ENCODE assay signal across 24 cellular contexts in the genomic region with DNA sequence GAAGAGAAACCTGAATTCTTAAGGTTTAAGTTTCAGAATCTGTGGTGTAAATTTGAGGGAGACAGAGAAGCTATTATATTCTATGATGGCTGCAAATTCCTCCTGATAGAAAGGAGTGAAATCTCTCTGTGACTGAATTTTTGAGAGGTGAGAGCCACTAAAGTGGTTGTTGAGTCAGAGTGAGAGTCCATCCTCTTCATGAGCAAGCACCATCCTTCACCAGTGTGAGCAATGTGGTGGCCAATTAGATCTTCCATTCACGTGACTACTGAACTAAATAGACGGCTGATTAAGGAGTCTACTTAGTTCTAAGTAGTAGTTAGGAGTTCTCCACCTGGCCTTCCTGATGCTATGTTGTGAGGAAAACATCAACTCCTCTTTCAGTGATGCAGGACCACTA.
"Had no signal": no experiment of that assay in that cellular context is flagged by ENCODE, and none has a peak within 500 bp of the region (broad histone marks: within the 10 kb centered on the region; RNA-seq: fewer than 3 reads in every experiment).

No MANE protein-coding gene starts in this region.

- DNase-seq: colonic mucosa; effector CD8-positive, alpha-beta T cell; endodermal cell; foreskin fibroblast; gastrocnemius medialis; head of caudate nucleus; kidney; left cardiac atrium; left lung; mesendoderm; midbrain; naive thymus-derived CD4-positive, alpha-beta T cell; stimulated activated CD4-positive, alpha-beta T cell treated with anti-CD3 and anti-CD28 coated beads, Interleukin-2, amount 100 ng/mL, for 24 hours; stimulated activated CD4-positive, alpha-beta T cell treated with anti-CD3 and anti-CD28 coated beads, Interleukin-4, amount 100 ng/mL, for 4 hours; stimulated activated naive B cell treated with anti-CD40 and anti-IgM and Interleukin-4, amounts not matched to agents 10 μg/mL and 1 μg/mL and 100 μg/mL, for 72 hours; thyroid gland; trophoblast cell had no signal

- H3K27me3 ChIP-seq: colonic mucosa, gastrocnemius medialis, left lung, neural progenitor cell, right atrium auricular region, thyroid gland had no signal

- H3K9ac ChIP-seq: neural progenitor cell had no signal

- ATAC-seq: esophagus mucosa; gastrocnemius medialis; left cardiac atrium; left lung; naive thymus-derived CD4-positive, alpha-beta T cell; sciatic nerve; stimulated activated naive B cell treated with anti-CD40 and anti-IgM and Interleukin-4, amounts not matched to agents 10 μg/mL and 1 μg/mL and 100 μg/mL, for 72 hours had no signal

- H3K4me1 ChIP-seq: colonic mucosa, gastrocnemius medialis, left lung, neural progenitor cell, prostate gland, right atrium auricular region, thyroid gland had no signal

- H3K9me3 ChIP-seq: colonic mucosa, gastrocnemius medialis, left lung, prostate gland, right atrium auricular region, thyroid gland had no signal

- H3K36me3 ChIP-seq: colonic mucosa, gastrocnemius medialis, left lung, neural progenitor cell, prostate gland, right atrium auricular region, thyroid gland had no signal

- H3K4me2 ChIP-seq: neural progenitor cell, smooth muscle cell had no signal

- H3K27ac ChIP-seq: colonic mucosa, epithelial cell of prostate, gastrocnemius medialis, left lung, neural progenitor cell, prostate gland, right atrium auricular region, thyroid gland had no signal

- H2AFZ ChIP-seq: neural progenitor cell had no signal

- H3K4me3 ChIP-seq: colonic mucosa, gastrocnemius medialis, left lung, neural progenitor cell, prostate gland, right atrium auricular region, smooth muscle cell, thyroid gland had no signal
